19 cellular contexts compared by ENCODE assay signal in the genomic region with DNA sequence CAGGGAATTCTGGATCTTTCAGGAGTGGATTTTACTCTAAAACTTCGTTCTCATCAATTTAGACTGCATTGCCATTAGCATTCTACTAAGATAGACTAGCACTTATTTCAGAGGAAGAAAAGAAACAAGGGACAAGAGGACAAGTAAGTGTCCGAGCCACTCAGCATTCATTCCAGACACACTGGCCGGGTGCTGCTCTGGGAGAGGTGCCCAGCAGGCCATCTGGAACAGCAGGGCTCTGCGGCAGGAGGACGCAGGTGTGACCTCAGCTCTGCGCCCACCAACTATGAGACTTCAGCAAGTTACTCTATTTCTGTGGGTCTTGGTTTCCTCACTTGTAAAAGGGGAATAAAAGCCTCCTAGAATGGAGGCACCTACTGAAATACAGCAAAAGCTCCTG. TPM values are rescaled to one million over a fixed set of nuclear protein-coding genes. Genes with fewer than 3 reads are reported as not detected.
DNase-seq lines count a peak whose midpoint lies in the region; ATAC-seq and TF ChIP-seq lines count a peak whose summit lies in the region.
"Had no signal": no experiment of that assay in that cellular context is flagged by ENCODE, and none has a peak within 500 bp of the region (broad histone marks: within the 10 kb centered on the region; RNA-seq: fewer than 3 reads in every experiment).

No MANE protein-coding gene starts in this region.

- no peak for DNase-seq in activated T-cell treated with anti-CD3 and anti-CD28 coated beads, Interleukin-2, amount 50 U/mL, for 72 hours
- no peak for DNase-seq in activated T-cell treated with anti-CD3 and anti-CD28 coated beads, Interleukin-2, amount 50 U/mL, for 1 hour
- no peak for DNase-seq in mesenchymal stem cell
- peak in 30 of 49 donors; percentile 4 to 73 (median 44) for DNase-seq in substantia nigra (lab: John Stamatoyannopoulos, UW)
- no peak for DNase-seq in activated CD8-positive, alpha-beta memory T cell treated with anti-CD3 and anti-CD28 coated beads, Interleukin-2, amount 10 ng/mL, durations not matched to agents 7 days and 5 days
- DNase-seq in KG1 (lab: John Stamatoyannopoulos, UW) = no peak
- DNase-seq in smooth muscle cell (lab: John Stamatoyannopoulos, UW; ENCODE audit: unreplicated experiment) = no peak
- DNase-seq: 8988T; activated CD4-positive, alpha-beta T cell treated with anti-CD3 and anti-CD28 coated beads for 1 hour; activated T-cell treated with anti-CD3 and anti-CD28 coated beads, Interleukin-2, amount 50 U/mL, for 48 hours; aorta; EL; MM.1S; NCI-H2029; NCI-H526; Peyer's patch; T-helper 17 cell had no signal

- H3K4me2 ChIP-seq in mesenchymal stem cell (ENCODE audit: low read length, poor library complexity, severe bottlenecking) (no peak overlapping the region), smooth muscle cell (no peak overlapping the region)

- H3K4ac ChIP-seq in mesenchymal stem cell (ENCODE audit: low read depth in 1 of 2, low read length in 2 of 2) = no peak overlapping the region

- no peak for TF ChIP-seq CTCF in smooth muscle cell (IDR thresholded peaks at IDR 0.05; ENCODE audit: borderline replicate concordance, insufficient read depth, poor library complexity, severe bottlenecking)

- no peak overlapping the region for H2BK120ac ChIP-seq in mesenchymal stem cell (ENCODE audit: low read depth, low read length)

- H3K27ac Mint-ChIP-seq in activated T-cell treated with anti-CD3 and anti-CD28 coated beads, Interleukin-2, amount 50 U/mL, for 72 hours = peak overlapping the region; percentile 25
- no peak overlapping the region for H3K27ac Mint-ChIP-seq in activated CD8-positive, alpha-beta memory T cell treated with anti-CD3 and anti-CD28 coated beads, Interleukin-2, amount 10 ng/mL, durations not matched to agents 7 days and 5 days
- H3K27ac Mint-ChIP-seq: T-helper 17 cell had no signal

- no peak overlapping the region for H4K91ac ChIP-seq in mesenchymal stem cell (ENCODE audit: low read length)

- no peak overlapping the region for H3K18ac ChIP-seq in mesenchymal stem cell (ENCODE audit: low read depth in 1 of 2, low read length in 2 of 2)

- H3K36me3 ChIP-seq in mesenchymal stem cell (ENCODE audit: control insufficient read depth in 1 of 2, insufficient read depth in 2 of 2, low read depth in 1 of 2, low read length in 2 of 2) = peaks cover 0 to 21% of the 10 kb centered on the region in 2 experiments
- H3K36me3 ChIP-seq in smooth muscle cell (ENCODE audit: low read depth) = no peaks in the 10 kb centered on the region
- H3K36me3 ChIP-seq: Peyer's patch had no signal

- no peaks in the 10 kb centered on the region for H3K9me3 Mint-ChIP-seq in activated T-cell treated with anti-CD3 and anti-CD28 coated beads, Interleukin-2, amount 50 U/mL, for 72 hours
- no peaks in the 10 kb centered on the region for H3K9me3 Mint-ChIP-seq in activated CD8-positive, alpha-beta memory T cell treated with anti-CD3 and anti-CD28 coated beads, Interleukin-2, amount 10 ng/mL, durations not matched to agents 7 days and 5 days (ENCODE audit: low read depth)

- no peak overlapping the region for H3K23ac ChIP-seq in mesenchymal stem cell (ENCODE audit: low read length in 2 of 2)

- peaks cover 0 to 2% of the 10 kb centered on the region in 2 donors for H3K36me3 Mint-ChIP-seq in activated T-cell treated with anti-CD3 and anti-CD28 coated beads, Interleukin-2, amount 50 U/mL, for 72 hours (ENCODE audit: insufficient read depth in 2 of 2)
- peaks cover 2% of the 10 kb centered on the region for H3K36me3 Mint-ChIP-seq in activated CD8-positive, alpha-beta memory T cell treated with anti-CD3 and anti-CD28 coated beads, Interleukin-2, amount 10 ng/mL, durations not matched to agents 7 days and 5 days

- H2AFZ ChIP-seq in mesenchymal stem cell (ENCODE audit: low read depth, low read length) (no peak overlapping the region), smooth muscle cell (ENCODE audit: low read depth) (no peak overlapping the region)

- no peaks in the 10 kb centered on the region for H3K27me3 ChIP-seq in mesenchymal stem cell (ENCODE audit: control insufficient read depth in 1 of 2, insufficient read depth in 1 of 2, low read length in 2 of 2)
- H3K27me3 ChIP-seq in smooth muscle cell (ENCODE audit: low read depth) = no peaks in the 10 kb centered on the region
- H3K27me3 ChIP-seq: Peyer's patch had no signal

- H3F3A ChIP-seq in smooth muscle cell (ENCODE audit: low read depth) = no peaks in the 10 kb centered on the region

- peaks cover 46% of the 10 kb centered on the region for H3K4me1 ChIP-seq in mesenchymal stem cell (ENCODE audit: control insufficient read depth, insufficient read depth, low read depth, low read length)
- peaks cover 11% of the 10 kb centered on the region for H3K4me1 ChIP-seq in smooth muscle cell (ENCODE audit: low read depth)

- H3K27ac ChIP-seq in cingulate gyrus (ENCODE audit: low read depth, low read length) (peak overlapping the region; percentile 76), mesenchymal stem cell (ENCODE audit: low read length, poor library complexity, severe bottlenecking) (no peak overlapping the region), substantia nigra (ENCODE audit: low read depth, low read length, poor library complexity, severe bottlenecking) (peak overlapping the region; percentile 29), smooth muscle cell (ENCODE audit: low read depth) (no peak overlapping the region)
- H3K27ac ChIP-seq: Peyer's patch had no signal

- no peak overlapping the region for H3K9ac ChIP-seq in mesenchymal stem cell (ENCODE audit: low read length)
- no peak overlapping the region for H3K9ac ChIP-seq in smooth muscle cell (ENCODE audit: low read depth)

- peak overlapping the region; percentile 60 for H2BK15ac ChIP-seq in mesenchymal stem cell (ENCODE audit: low read depth, poor library complexity, severe bottlenecking)

- H2BK5ac ChIP-seq in mesenchymal stem cell (ENCODE audit: low read depth, low read length, poor library complexity, severe bottlenecking) = no peak overlapping the region

- peak overlapping the region; percentile 57 for H4K8ac ChIP-seq in mesenchymal stem cell (ENCODE audit: low read length)

- peaks cover 88% of the 10 kb centered on the region for H3K79me2 ChIP-seq in smooth muscle cell (ENCODE audit: low read depth)

- H3K14ac ChIP-seq in mesenchymal stem cell (ENCODE audit: low read length in 2 of 2) = no peak overlapping the region

- no peaks in the 10 kb centered on the region for H3K27me3 Mint-ChIP-seq in activated T-cell treated with anti-CD3 and anti-CD28 coated beads, Interleukin-2, amount 50 U/mL, for 72 hours (ENCODE audit: low read depth)
- H3K27me3 Mint-ChIP-seq in activated CD8-positive, alpha-beta memory T cell treated with anti-CD3 and anti-CD28 coated beads, Interleukin-2, amount 10 ng/mL, durations not matched to agents 7 days and 5 days = no peaks in the 10 kb centered on the region
- H3K27me3 Mint-ChIP-seq: T-helper 17 cell had no signal

- H3K4me1 Mint-ChIP-seq in activated T-cell treated with anti-CD3 and anti-CD28 coated beads, Interleukin-2, amount 50 U/mL, for 72 hours (ENCODE audit: low read depth) = peaks cover 61% of the 10 kb centered on the region
- H3K4me1 Mint-ChIP-seq in activated CD8-positive, alpha-beta memory T cell treated with anti-CD3 and anti-CD28 coated beads, Interleukin-2, amount 10 ng/mL, durations not matched to agents 7 days and 5 days = peaks cover 44% of the 10 kb centered on the region

- ATAC-seq in activated T-cell treated with anti-CD3 and anti-CD28 coated beads, Interleukin-2, amount 50 U/mL, for 72 hours (replicated peaks in 1 of 2) = no peak
- no peak for ATAC-seq in activated CD8-positive, alpha-beta memory T cell treated with anti-CD3 and anti-CD28 coated beads, Interleukin-2, amount 10 ng/mL, durations not matched to agents 7 days and 5 days
- ATAC-seq: T-helper 17 cell had no signal

- H4K20me1 ChIP-seq in smooth muscle cell (ENCODE audit: low read depth) = peaks cover 87% of the 10 kb centered on the region

- peaks cover 6% of the 10 kb centered on the region for H3K79me1 ChIP-seq in mesenchymal stem cell (replicated peaks; ENCODE audit: low read length, poor library complexity, severe bottlenecking)

- WGBS in mesenchymal stem cell = 81% methylated on average over 4 of the region's 6 CpGs
- WGBS in smooth muscle cell (ENCODE audit: low lambda C conversion rate) = 96% methylated on average over 6 of the region's 6 CpGs

- CTCF ChIA-PET in activated CD8-positive, alpha-beta memory T cell treated with anti-CD3 and anti-CD28 coated beads, Interleukin-2, amount 10 ng/mL, durations not matched to agents 7 days and 5 days (lab: Charles Lee) = no interaction called here

- H3K4me3 Mint-ChIP-seq in activated T-cell treated with anti-CD3 and anti-CD28 coated beads, Interleukin-2, amount 50 U/mL, for 72 hours = no peak overlapping the region
- H3K4me3 Mint-ChIP-seq in activated CD8-positive, alpha-beta memory T cell treated with anti-CD3 and anti-CD28 coated beads, Interleukin-2, amount 10 ng/mL, durations not matched to agents 7 days and 5 days = no peak overlapping the region

- H2BK12ac ChIP-seq in mesenchymal stem cell (ENCODE audit: low read length in 2 of 2) = no peak overlapping the region

- H2AK5ac ChIP-seq in mesenchymal stem cell (ENCODE audit: low read length, severe bottlenecking) = no peak overlapping the region

- no peaks in the 10 kb centered on the region for H3K9me3 ChIP-seq in mesenchymal stem cell (ENCODE audit: control insufficient read depth, low read length)
- H3K9me3 ChIP-seq in smooth muscle cell (replicated peaks; ENCODE audit: low read depth) = no peaks in the 10 kb centered on the region
- H3K9me3 ChIP-seq: Peyer's patch had no signal

- H3K4me3 ChIP-seq in mesenchymal stem cell (ENCODE audit: insufficient read depth in 1 of 2, low read depth in 1 of 2, low read length in 2 of 2) (peak overlapping the region in 1 of 2 experiments; percentile 14), smooth muscle cell (no peak overlapping the region)
- H3K4me3 ChIP-seq: lung, Peyer's patch had no signal

RNA-seq across cellular contexts. Expression of a gene that starts 4.2 kb away (rescaled TPM):
- 10 to 100 TPM; 29.4 to 34.8 TPM for total RNA-seq in activated T-cell treated with anti-CD3 and anti-CD28 coated beads, Interleukin-2, amount 50 U/mL, for 72 hours
- polyA plus RNA-seq in mesenchymal stem cell (2013, experiment 1 of 2) = 23.1 TPM
- 24.0 TPM for polyA plus RNA-seq in mesenchymal stem cell (2013, experiment 2 of 2)
- 10 to 100 TPM; 40.7 to 42.6 TPM for total RNA-seq in activated CD8-positive, alpha-beta memory T cell treated with anti-CD3 and anti-CD28 coated beads, Interleukin-2, amount 10 ng/mL, durations not matched to agents 7 days and 5 days
- total RNA-seq in smooth muscle cell = 12.8 and 16.0 TPM in 2 replicates
- polyA plus RNA-seq in smooth muscle cell = 15.6 and 18.8 TPM in 2 replicates

RNA-seq across cellular contexts. Expression of a gene that starts 28.4 kb away (rescaled TPM):
- total RNA-seq in activated T-cell treated with anti-CD3 and anti-CD28 coated beads, Interleukin-2, amount 50 U/mL, for 72 hours = not detected
- polyA plus RNA-seq in mesenchymal stem cell (2013, experiment 1 of 2) = 0.08 TPM
- polyA plus RNA-seq in mesenchymal stem cell (2013, experiment 2 of 2) = 0.04 TPM
- not detected for total RNA-seq in activated CD8-positive, alpha-beta memory T cell treated with anti-CD3 and anti-CD28 coated beads, Interleukin-2, amount 10 ng/mL, durations not matched to agents 7 days and 5 days
- not detected in 2 replicates for total RNA-seq in smooth muscle cell
- not detected in 2 replicates for polyA plus RNA-seq in smooth muscle cell
- total RNA-seq: aorta, lung, Peyer's patch, T-helper 17 cell had no signal
- polyA plus RNA-seq: aorta had no signal

RNA-seq across cellular contexts. Expression of a gene that starts 28.6 kb away (rescaled TPM):
- 1 to 10 TPM; 3.0 to 3.4 TPM for total RNA-seq in activated T-cell treated with anti-CD3 and anti-CD28 coated beads, Interleukin-2, amount 50 U/mL, for 72 hours
- 3.3 TPM for polyA plus RNA-seq in mesenchymal stem cell (2013, experiment 1 of 2)
- 3.0 TPM for polyA plus RNA-seq in mesenchymal stem cell (2013, experiment 2 of 2)
- 1 to 10 TPM; 3.5 to 3.6 TPM for total RNA-seq in activated CD8-positive, alpha-beta memory T cell treated with anti-CD3 and anti-CD28 coated beads, Interleukin-2, amount 10 ng/mL, durations not matched to agents 7 days and 5 days
- 3.3 and 3.9 TPM in 2 replicates for total RNA-seq in smooth muscle cell
- polyA plus RNA-seq in smooth muscle cell = 2.5 and 3.4 TPM in 2 replicates

Comparison
In these comparisons a context has a peak if more than half of its experiments do, and no peak if none do; other contexts are left out.
1. DNase-seq: peak in substantia nigra (30 of 49); none in activated T-cell treated with anti-CD3 and anti-CD28 coated beads, Interleukin-2, amount 50 U/mL, for 72 hours (0 of 2), activated T-cell treated with anti-CD3 and anti-CD28 coated beads, Interleukin-2, amount 50 U/mL, for 1 hour (single experiment), mesenchymal stem cell (single experiment), activated CD8-positive, alpha-beta memory T cell treated with anti-CD3 and anti-CD28 coated beads, Interleukin-2, amount 10 ng/mL, durations not matched to agents 7 days and 5 days (single experiment), KG1 (single experiment) and smooth muscle cell (single experiment).
2. H3K27ac ChIP-seq: peak in cingulate gyrus (single experiment) and substantia nigra (single experiment); none in mesenchymal stem cell (single experiment) and smooth muscle cell (single experiment).